2 cellular contexts compared by ENCODE assay signal in the genomic region with DNA sequence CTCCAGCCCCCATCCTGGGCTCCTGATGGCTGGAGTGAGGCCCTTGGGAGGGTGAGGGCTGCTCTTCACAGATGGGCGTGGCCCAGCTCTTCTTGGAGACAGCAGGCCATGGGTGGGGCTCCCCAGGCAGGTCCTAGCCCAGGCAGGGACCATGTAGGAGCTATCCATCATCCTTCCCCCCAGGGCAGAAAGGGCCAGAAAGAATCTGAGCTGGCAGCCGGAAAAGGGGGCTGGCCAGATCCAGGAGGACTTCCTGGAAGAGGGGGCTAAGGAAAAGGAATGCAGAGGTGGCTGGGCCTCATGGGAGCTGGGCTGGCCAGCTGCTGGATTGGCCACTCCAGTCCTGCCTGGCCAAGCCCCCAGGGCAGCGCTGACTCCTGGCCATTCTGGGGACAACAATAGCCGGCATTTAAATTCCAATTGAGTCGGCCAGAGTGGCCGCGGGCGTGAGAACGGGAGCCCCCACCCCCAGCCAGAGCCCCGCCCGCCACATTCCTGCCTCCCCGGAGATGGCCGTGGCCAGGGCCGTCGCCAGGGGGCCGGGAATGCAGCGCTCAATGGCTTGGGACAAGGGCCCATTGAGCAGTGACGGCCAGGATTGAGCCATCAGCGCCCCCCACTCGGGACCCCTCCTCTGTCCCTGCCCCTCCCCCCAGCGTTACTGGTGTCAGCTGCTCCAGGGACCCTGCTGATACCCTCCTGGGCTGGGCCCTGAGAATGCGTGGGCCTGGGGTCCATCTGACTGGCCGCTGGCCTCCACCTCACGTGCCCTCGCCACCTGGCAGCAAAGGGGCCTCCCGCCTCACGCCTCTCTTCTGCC.
A peak's percentile ranks its signal among the peaks of the same experiment; 100 is the strongest.
TF ChIP-seq lines count a peak whose summit lies in the region.

No MANE protein-coding gene starts in this region.

TF ChIP-seq in H1, 55 proteins besides CTCF, POLR2A, EP300 and RAD21:
- TF ChIP-seq RBBP5 (IDR thresholded peaks at IDR 0.05; ENCODE audit: borderline replicate concordance, low read depth, low read length), result peak; percentile 30; the same call in 1 of the 2 replicates
- TF ChIP-seq JUN (IDR thresholded peaks at IDR 0.05; ENCODE audit: low read depth, low read length), result no peak
- peak; percentile 18 for TF ChIP-seq KDM4A (IDR thresholded peaks at IDR 0.05; ENCODE audit: low read depth, low read length, severe bottlenecking)
- TF ChIP-seq CBX8 (IDR thresholded peaks at IDR 0.05; ENCODE audit: borderline replicate concordance, low read depth, low read length), result no peak
- no peak for TF ChIP-seq CHD2 (IDR thresholded peaks at IDR 0.05; ENCODE audit: low read length)
- TF ChIP-seq, protein P1, sequence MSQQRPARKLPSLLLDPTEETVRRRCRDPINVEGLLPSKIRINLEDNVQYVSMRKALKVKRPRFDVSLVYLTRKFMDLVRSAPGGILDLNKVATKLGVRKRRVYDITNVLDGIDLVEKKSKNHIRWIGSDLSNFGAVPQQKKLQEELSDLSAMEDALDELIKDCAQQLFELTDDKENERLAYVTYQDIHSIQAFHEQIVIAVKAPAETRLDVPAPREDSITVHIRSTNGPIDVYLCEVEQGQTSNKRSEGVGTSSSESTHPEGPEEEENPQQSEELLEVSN (IDR thresholded peaks at IDR 0.05), result peak; percentile 94
- TF ChIP-seq SP1 (IDR thresholded peaks at IDR 0.05; ENCODE audit: low read depth, low read length), result 0 out of 2 replicates have a peak, but pooled peaks have one; percentile 28
- TF ChIP-seq, protein P2, sequence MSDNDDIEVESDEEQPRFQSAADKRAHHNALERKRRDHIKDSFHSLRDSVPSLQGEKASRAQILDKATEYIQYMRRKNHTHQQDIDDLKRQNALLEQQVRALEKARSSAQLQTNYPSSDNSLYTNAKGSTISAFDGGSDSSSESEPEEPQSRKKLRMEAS (IDR thresholded peaks at IDR 0.05), result peak; percentile 83
- TF ChIP-seq TEAD4 (IDR thresholded peaks at IDR 0.05; ENCODE audit: low read depth, low read length), result peak; percentile 95
- peak; percentile 44 for TF ChIP-seq NANOG (IDR thresholded peaks at IDR 0.05; ENCODE audit: insufficient read depth, low read depth, low read length, poor library complexity, severe bottlenecking)
- peak in 1 of 2 experiments; percentile 25 for TF ChIP-seq BCL11A (IDR thresholded peaks at IDR 0.05; ENCODE audit: low read depth in 2 of 2, low read length in 2 of 2)
- 0 out of 4 replicates have a peak, but pooled peaks of 1 of the 2 experiments have one; percentile 83 for TF ChIP-seq HDAC2 (IDR thresholded peaks at IDR 0.05; ENCODE audit: borderline replicate concordance in 1 of 2, low read depth in 2 of 2, low read length in 2 of 2)
- TF ChIP-seq TCF12 (IDR thresholded peaks at IDR 0.05; ENCODE audit: low read depth, low read length), result no peak
- peak; percentile 26; the same call in 1 of the 2 replicates for TF ChIP-seq CREB1 (IDR thresholded peaks at IDR 0.05)

TF ChIP-seq in SK-N-SH treated with all-trans-retinoic acid at 6 μM for 48 hours, 23 proteins besides CTCF, POLR2A, EP300 and RAD21 (continued from another document):
- TF ChIP-seq BACH2 (CRISPR knock-in tag; IDR thresholded peaks at IDR 0.05; ENCODE audit: borderline replicate concordance), result no peak
- TF ChIP-seq, protein P3, sequence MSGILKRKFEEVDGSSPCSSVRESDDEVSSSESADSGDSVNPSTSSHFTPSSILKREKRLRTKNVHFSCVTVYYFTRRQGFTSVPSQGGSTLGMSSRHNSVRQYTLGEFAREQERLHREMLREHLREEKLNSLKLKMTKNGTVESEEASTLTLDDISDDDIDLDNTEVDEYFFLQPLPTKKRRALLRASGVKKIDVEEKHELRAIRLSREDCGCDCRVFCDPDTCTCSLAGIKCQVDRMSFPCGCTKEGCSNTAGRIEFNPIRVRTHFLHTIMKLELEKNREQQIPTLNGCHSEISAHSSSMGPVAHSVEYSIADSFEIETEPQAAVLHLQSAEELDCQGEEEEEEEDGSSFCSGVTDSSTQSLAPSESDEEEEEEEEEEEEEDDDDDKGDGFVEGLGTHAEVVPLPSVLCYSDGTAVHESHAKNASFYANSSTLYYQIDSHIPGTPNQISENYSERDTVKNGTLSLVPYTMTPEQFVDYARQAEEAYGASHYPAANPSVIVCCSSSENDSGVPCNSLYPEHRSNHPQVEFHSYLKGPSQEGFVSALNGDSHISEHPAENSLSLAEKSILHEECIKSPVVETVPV (CRISPR knock-in tag; IDR thresholded peaks at IDR 0.05), result no peak
- TF ChIP-seq TOX (CRISPR knock-in tag; IDR thresholded peaks at IDR 0.05; ENCODE audit: borderline replicate concordance), result no peak
- no peak for TF ChIP-seq ZC3H10 (CRISPR knock-in tag; IDR thresholded peaks at IDR 0.05)
- TF ChIP-seq ESRRG (CRISPR knock-in tag; IDR thresholded peaks at IDR 0.05), result no peak
- TF ChIP-seq ISL1 (CRISPR knock-in tag; IDR thresholded peaks at IDR 0.05), result no peak
- no peak for TF ChIP-seq OSR1 (CRISPR knock-in tag; IDR thresholded peaks at IDR 0.05)
- TF ChIP-seq CSDC2 (CRISPR knock-in tag; IDR thresholded peaks at IDR 0.05), result no peak
- TF ChIP-seq GLIS3 (CRISPR knock-in tag; IDR thresholded peaks at IDR 0.05), result no peak
- TF ChIP-seq, protein P4, sequence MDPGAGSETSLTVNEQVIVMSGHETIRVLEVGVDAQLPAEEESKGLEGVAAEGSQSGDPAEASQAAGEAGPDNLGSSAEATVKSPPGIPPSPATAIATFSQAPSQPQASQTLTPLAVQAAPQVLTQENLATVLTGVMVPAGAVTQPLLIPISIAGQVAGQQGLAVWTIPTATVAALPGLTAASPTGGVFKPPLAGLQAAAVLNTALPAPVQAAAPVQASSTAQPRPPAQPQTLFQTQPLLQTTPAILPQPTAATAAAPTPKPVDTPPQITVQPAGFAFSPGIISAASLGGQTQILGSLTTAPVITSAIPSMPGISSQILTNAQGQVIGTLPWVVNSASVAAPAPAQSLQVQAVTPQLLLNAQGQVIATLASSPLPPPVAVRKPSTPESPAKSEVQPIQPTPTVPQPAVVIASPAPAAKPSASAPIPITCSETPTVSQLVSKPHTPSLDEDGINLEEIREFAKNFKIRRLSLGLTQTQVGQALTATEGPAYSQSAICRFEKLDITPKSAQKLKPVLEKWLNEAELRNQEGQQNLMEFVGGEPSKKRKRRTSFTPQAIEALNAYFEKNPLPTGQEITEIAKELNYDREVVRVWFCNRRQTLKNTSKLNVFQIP (CRISPR knock-in tag; IDR thresholded peaks at IDR 0.05; ENCODE audit: borderline replicate concordance, low read depth), result no peak
- no peak for TF ChIP-seq TCF4 (CRISPR knock-in tag; IDR thresholded peaks at IDR 0.05; ENCODE audit: borderline replicate concordance)
- TF ChIP-seq ARNTL (CRISPR knock-in tag; IDR thresholded peaks at IDR 0.05; ENCODE audit: borderline replicate concordance, low read depth), result no peak
- TF ChIP-seq, protein P5, sequence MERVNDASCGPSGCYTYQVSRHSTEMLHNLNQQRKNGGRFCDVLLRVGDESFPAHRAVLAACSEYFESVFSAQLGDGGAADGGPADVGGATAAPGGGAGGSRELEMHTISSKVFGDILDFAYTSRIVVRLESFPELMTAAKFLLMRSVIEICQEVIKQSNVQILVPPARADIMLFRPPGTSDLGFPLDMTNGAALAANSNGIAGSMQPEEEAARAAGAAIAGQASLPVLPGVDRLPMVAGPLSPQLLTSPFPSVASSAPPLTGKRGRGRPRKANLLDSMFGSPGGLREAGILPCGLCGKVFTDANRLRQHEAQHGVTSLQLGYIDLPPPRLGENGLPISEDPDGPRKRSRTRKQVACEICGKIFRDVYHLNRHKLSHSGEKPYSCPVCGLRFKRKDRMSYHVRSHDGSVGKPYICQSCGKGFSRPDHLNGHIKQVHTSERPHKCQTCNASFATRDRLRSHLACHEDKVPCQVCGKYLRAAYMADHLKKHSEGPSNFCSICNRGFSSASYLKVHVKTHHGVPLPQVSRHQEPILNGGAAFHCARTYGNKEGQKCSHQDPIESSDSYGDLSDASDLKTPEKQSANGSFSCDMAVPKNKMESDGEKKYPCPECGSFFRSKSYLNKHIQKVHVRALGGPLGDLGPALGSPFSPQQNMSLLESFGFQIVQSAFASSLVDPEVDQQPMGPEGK (CRISPR knock-in tag; IDR thresholded peaks at IDR 0.05; ENCODE audit: borderline replicate concordance), result no peak
- TF ChIP-seq ZNF565 (CRISPR knock-in tag; conservative IDR thresholded peaks at IDR 0.05; ENCODE audit: low read depth), result no peak
- TF ChIP-seq, protein P6, sequence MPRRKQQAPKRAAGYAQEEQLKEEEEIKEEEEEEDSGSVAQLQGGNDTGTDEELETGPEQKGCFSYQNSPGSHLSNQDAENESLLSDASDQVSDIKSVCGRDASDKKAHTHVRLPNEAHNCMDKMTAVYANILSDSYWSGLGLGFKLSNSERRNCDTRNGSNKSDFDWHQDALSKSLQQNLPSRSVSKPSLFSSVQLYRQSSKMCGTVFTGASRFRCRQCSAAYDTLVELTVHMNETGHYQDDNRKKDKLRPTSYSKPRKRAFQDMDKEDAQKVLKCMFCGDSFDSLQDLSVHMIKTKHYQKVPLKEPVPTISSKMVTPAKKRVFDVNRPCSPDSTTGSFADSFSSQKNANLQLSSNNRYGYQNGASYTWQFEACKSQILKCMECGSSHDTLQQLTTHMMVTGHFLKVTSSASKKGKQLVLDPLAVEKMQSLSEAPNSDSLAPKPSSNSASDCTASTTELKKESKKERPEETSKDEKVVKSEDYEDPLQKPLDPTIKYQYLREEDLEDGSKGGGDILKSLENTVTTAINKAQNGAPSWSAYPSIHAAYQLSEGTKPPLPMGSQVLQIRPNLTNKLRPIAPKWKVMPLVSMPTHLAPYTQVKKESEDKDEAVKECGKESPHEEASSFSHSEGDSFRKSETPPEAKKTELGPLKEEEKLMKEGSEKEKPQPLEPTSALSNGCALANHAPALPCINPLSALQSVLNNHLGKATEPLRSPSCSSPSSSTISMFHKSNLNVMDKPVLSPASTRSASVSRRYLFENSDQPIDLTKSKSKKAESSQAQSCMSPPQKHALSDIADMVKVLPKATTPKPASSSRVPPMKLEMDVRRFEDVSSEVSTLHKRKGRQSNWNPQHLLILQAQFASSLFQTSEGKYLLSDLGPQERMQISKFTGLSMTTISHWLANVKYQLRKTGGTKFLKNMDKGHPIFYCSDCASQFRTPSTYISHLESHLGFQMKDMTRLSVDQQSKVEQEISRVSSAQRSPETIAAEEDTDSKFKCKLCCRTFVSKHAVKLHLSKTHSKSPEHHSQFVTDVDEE (CRISPR knock-in tag; IDR thresholded peaks at IDR 0.05), result no peak
